22 cellular contexts compared by ENCODE assay signal in the genomic region with DNA sequence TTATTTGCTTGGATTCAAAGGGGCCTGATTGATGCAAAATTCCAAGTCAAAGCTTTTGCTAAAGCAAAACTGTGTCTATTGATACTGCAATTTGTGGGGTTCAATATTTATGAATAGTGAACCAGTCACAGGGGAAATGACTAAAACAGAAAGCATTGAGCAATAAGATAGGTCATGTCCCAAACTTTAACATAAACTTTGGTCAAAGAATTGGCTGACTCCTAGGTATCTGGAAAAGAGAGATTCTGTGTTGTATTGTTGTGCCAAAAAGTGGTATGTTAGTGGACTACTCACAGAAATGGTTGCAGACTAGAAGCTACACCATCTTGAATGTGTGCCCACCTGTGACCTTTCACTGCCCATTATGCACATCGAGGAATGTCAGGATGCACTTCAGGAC.
DNase-seq lines count a peak whose midpoint lies in the region; ATAC-seq, FAIRE-seq and TF ChIP-seq lines count a peak whose summit lies in the region.
"Had no signal": no experiment of that assay in that cellular context is flagged by ENCODE, and none has a peak within 500 bp of the region (broad histone marks: within the 10 kb centered on the region; RNA-seq: fewer than 3 reads in every experiment).

No MANE protein-coding gene starts in this region.

- no peak overlapping the region for H3K4me3 ChIP-seq in epithelial cell of esophagus (ENCODE audit: low read length)
- H3K4me3 ChIP-seq: SJCRH30 had no signal

- peak; percentile 75 for DNase-seq in ELR (ENCODE audit: low read depth)
- peak; percentile 21 for DNase-seq in M059J (ENCODE audit: low read depth)
- peak; percentile 32 for DNase-seq in epithelial cell of esophagus (ENCODE audit: low read depth)
- DNase-seq in iris pigment epithelial cell (ENCODE audit: low read depth): peak; percentile 50
- no peak for DNase-seq in GM12891 (ENCODE audit: insufficient read length, low spot score)
- no peak for DNase-seq in SW 1271 (lab: John Stamatoyannopoulos, UW)
- no peak for DNase-seq in stimulated activated CD4-positive, alpha-beta T cell treated with anti-CD3 and anti-CD28 coated beads, Interleukin-1b, Interleukin-23, amount 100 ng/mL, for 48 hours
- DNase-seq: Caco-2; CD4-positive, alpha-beta T cell; DMS153; GOT3; NCI-H1105; NCI-H1694 treated with DMSO at 0.1 percent for 48 hours; NCI-H2107; NCI-H2227 treated with DMSO at 0.1 percent for 48 hours; NCI-H510A treated with DMSO at 0.1 percent for 48 hours; OCI-M1; SJCRH30 had no signal

- TF ChIP-seq POLR2A in GM12891 (IDR thresholded peaks at IDR 0.05; ENCODE audit: low read depth, low read length): no peak

- no peak for ATAC-seq in HG02571 (IDR thresholded peaks at IDR 0.05; ENCODE audit: unreplicated experiment)

- no peak for FAIRE-seq in GM12891 (lab: Jason Lieb, UNC)
- FAIRE-seq: A204.1, GM12892, GM18507 had no signal

- TF ChIP-seq CTCF in epithelial cell of esophagus (IDR thresholded peaks at IDR 0.05; ENCODE audit: insufficient read depth, low read depth, low read length, missing control alignments): no peak

TF ChIP-seq in GM12891, 5 proteins besides CTCF, POLR2A, EP300 and RAD21:
- TF ChIP-seq TAF1 (IDR thresholded peaks at IDR 0.05; ENCODE audit: low read depth, low read length): no peak
- no peak for TF ChIP-seq SPI1 (IDR thresholded peaks at IDR 0.05; ENCODE audit: low read depth, low read length)
TF ChIP-seq in GM12891: peak in this region for 0.

Comparison
In these comparisons a context has a peak if more than half of its experiments do, and no peak if none do; other contexts are left out.
1. DNase-seq: peak in ELR (single experiment), M059J (single experiment), epithelial cell of esophagus (single experiment) and iris pigment epithelial cell (single experiment); none in GM12891 (single experiment), SW 1271 (0 of 2) and stimulated activated CD4-positive, alpha-beta T cell treated with anti-CD3 and anti-CD28 coated beads, Interleukin-1b, Interleukin-23, amount 100 ng/mL, for 48 hours (single experiment).